Comparison of ENCODE assay signal across 9 cellular contexts in the genomic region with DNA sequence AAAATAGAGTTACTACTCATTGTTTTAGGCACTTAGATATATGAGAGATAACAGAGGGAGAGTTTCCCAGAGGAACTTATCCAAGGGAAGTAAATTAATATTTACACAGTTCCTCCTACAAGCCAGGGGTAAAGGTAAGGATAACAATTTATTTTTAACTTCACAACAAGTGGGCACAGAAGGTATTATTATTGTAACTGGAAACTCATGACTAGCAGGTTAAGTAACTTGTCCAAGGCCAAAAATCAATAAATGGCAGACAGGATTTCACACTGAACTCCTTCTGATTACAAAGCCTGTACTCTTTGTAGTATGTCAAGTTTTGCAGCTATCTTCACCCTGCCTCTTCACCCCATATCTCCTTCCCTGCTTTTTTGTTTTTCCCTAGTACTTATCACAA. TPM values are rescaled to one million over a fixed set of nuclear protein-coding genes. Genes with fewer than 3 reads are reported as not detected.
"Had no signal": no experiment of that assay in that cellular context is flagged by ENCODE, and none has a peak within 500 bp of the region (broad histone marks: within the 10 kb centered on the region; RNA-seq: fewer than 3 reads in every experiment).

No MANE protein-coding gene starts in this region.

- DNase-seq: GM23248, GOT3, H7, IMR-90, KG1 had no signal

- H3K36me3 ChIP-seq: HAP-1 had no signal

- H3K4me3 ChIP-seq: GM23248, HAP-1, K562 had no signal

- ATAC-seq: HCT116, K562 had no signal

- H3K27ac ChIP-seq: GM23248 had no signal

- H3K9me3 ChIP-seq: HAP-1 had no signal

- H3K4me1 ChIP-seq: HAP-1 had no signal

- FAIRE-seq: HTR-8/SVneo, K562 had no signal

RNA-seq across cellular contexts. Expression of gene F8A3, which starts 46.9 kb away (rescaled TPM):
- total RNA-seq: K562 had no signal
- polyA plus RNA-seq: K562 had no signal
